Comparison of ENCODE assay signal across 8 cellular contexts in the genomic region with DNA sequence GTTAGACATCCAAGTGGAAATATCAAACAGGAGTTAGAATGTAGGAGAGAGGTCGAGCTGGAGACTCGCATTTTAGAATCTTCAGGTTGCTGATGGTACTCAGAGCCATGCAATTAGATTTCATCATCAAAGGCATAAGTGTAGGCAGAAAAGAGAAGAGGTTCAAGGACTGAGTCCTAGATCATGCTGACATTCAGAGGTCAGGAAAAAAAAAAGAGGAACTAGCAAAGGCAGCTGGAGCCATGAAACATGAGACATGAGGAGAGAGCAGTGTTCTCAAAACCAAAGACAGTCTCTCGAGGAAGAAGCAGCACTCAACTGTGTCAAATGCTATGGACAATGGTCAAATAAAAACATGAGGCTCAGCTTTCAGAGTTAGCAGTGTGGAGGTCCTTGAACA. TPM values are rescaled to one million over a fixed set of nuclear protein-coding genes. Genes with fewer than 3 reads are reported as not detected.
DNase-seq lines count a peak whose midpoint lies in the region; ATAC-seq, FAIRE-seq and TF ChIP-seq lines count a peak whose summit lies in the region.

No MANE protein-coding gene starts in this region.

- H3K4me3 ChIP-seq in neuron (ENCODE audit: low read length) = no peak overlapping the region

- H3K9me3 ChIP-seq in neuron (ENCODE audit: low read length) = no peaks in the 10 kb centered on the region

- TF ChIP-seq CTCF in D721Med (IDR thresholded peaks at IDR 0.05; ENCODE audit: insufficient read depth, missing control alignments) = no peak

- peak overlapping the region; percentile 13 for H2AFZ ChIP-seq in neuron (ENCODE audit: low read depth, low read length)

- DNase-seq in NCI-H2171 (lab: John Stamatoyannopoulos, UW) (peak; percentile 7), AG08395 (ENCODE audit: low spot score) (no peak), H4 (ENCODE audit: low spot score) (no peak), D721Med (ENCODE audit: insufficient read length, low spot score) (no peak), 8988T (no peak)

- peak; percentile 76 for ATAC-seq in GM19043 (IDR thresholded peaks at IDR 0.05; ENCODE audit: low read depth, unreplicated experiment)
- peak; percentile 81 for ATAC-seq in HG02852 (IDR thresholded peaks at IDR 0.05; ENCODE audit: unreplicated experiment)

- FAIRE-seq in D721Med (lab: Jason Lieb, UNC) = no peak

- no peaks in the 10 kb centered on the region for H3K36me3 ChIP-seq in neuron (ENCODE audit: insufficient read depth, low read length)

- no peaks in the 10 kb centered on the region for H3K27me3 ChIP-seq in neuron (ENCODE audit: insufficient read depth, low read length)

- H3K4me1 ChIP-seq in neuron (ENCODE audit: insufficient read depth, low read length) = peaks cover 5% of the 10 kb centered on the region

RNA-seq across cellular contexts. Expression of gene TPP2, which starts 12.4 kb away (rescaled TPM):
- total RNA-seq in H4 (2014; rRNA removed; shearing (Covaris generic)) = 16.2 and 27.1 TPM in 2 replicates
